In genomic region chr22:49657974-49658550, GRCh38 we compare ENCODE assay signal across 13 cellular contexts.
DNase-seq lines count a peak whose midpoint lies in the region; ATAC-seq and TF ChIP-seq lines count a peak whose summit lies in the region.
"Had no signal": no experiment of that assay in that cellular context is flagged by ENCODE, and none has a peak within 500 bp of the region (broad histone marks: within the 10 kb centered on the region; RNA-seq: fewer than 3 reads in every experiment).

No MANE protein-coding gene starts in this region.

- no peak for ATAC-seq in T-helper 17 cell

- peaks cover 0 to 17% (median 0%) of the 10 kb centered on the region in 4 donors for H3K27me3 ChIP-seq in esophagus squamous epithelium
- peaks cover 8% of the 10 kb centered on the region for H3K27me3 ChIP-seq in BE2C

- TF ChIP-seq POLR2A in esophagus squamous epithelium (IDR thresholded peaks at IDR 0.05): no peak

- no peak for DNase-seq in T-helper 1 cell
- DNase-seq in T-helper 17 cell: no peak
- DNase-seq in esophagus squamous epithelium (lab: John Stamatoyannopoulos, UW): no peak
- DNase-seq in stimulated activated CD4-positive, alpha-beta T cell treated with anti-CD3 and anti-CD28 coated beads, Interleukin-2, amount 100 ng/mL, for 24 hours: no peak
- no peak for DNase-seq in MV-4-11 (lab: John Stamatoyannopoulos, UW)
- no peak for DNase-seq in BE2C
- DNase-seq: 8988T, foreskin fibroblast, mammary epithelial cell, NCI-H2227 treated with DMSO at 0.1 percent for 48 hours had no signal

- H3K4me3 ChIP-seq in esophagus squamous epithelium (peak overlapping the region in 2 of 4 donors; percentile 51 to 69), skin epidermis (peak overlapping the region in 2 of 7 experiments; percentile 41 to 43), BE2C (ENCODE audit: low read depth, low read length) (no peak overlapping the region)
- H3K4me3 ChIP-seq: smooth muscle cell had no signal

- WGBS in esophagus squamous epithelium, 2 donors: 62 to 66% methylated on average over 6 to 7 of the region's 11 CpGs

- peaks cover 0 to 24% (median 0%) of the 10 kb centered on the region in 3 donors for H3K4me1 ChIP-seq in esophagus squamous epithelium
- H3K4me1 ChIP-seq in BE2C: no peaks in the 10 kb centered on the region

- no peaks in the 10 kb centered on the region for H3K9me3 Mint-ChIP-seq in T-helper 1 cell treated with Interleukin-12 subunit alpha and Interleukin-12 subunit beta and Interleukin-4 antibody, amounts not matched to agents 30 μg/mL and 1 μg/mL, for 36 hours

- H3K27ac Mint-ChIP-seq in T-helper 1 cell treated with Interleukin-12 subunit alpha and Interleukin-12 subunit beta and Interleukin-4 antibody, amounts not matched to agents 30 μg/mL and 1 μg/mL, for 36 hours: peak overlapping the region; percentile 80
- no peak overlapping the region for H3K27ac Mint-ChIP-seq in T-helper 17 cell

- H3K27me3 Mint-ChIP-seq in T-helper 1 cell treated with Interleukin-12 subunit alpha and Interleukin-12 subunit beta and Interleukin-4 antibody, amounts not matched to agents 30 μg/mL and 1 μg/mL, for 36 hours (ENCODE audit: low read depth): no peaks in the 10 kb centered on the region
- H3K27me3 Mint-ChIP-seq in T-helper 17 cell: no peaks in the 10 kb centered on the region

- peaks cover 10% of the 10 kb centered on the region for H3K36me3 Mint-ChIP-seq in T-helper 1 cell treated with Interleukin-12 subunit alpha and Interleukin-12 subunit beta and Interleukin-4 antibody, amounts not matched to agents 30 μg/mL and 1 μg/mL, for 36 hours (ENCODE audit: low read depth)
- H3K36me3 Mint-ChIP-seq in T-helper 17 cell (ENCODE audit: low read depth): peaks cover 6% of the 10 kb centered on the region

- intact Hi-C loops in esophagus squamous epithelium (cut with DNase I): no loop called here

- H3K36me3 ChIP-seq in esophagus squamous epithelium: no peaks in the 10 kb centered on the region
- no peaks in the 10 kb centered on the region for H3K36me3 ChIP-seq in BE2C

- H3K4me3 Mint-ChIP-seq in T-helper 1 cell treated with Interleukin-12 subunit alpha and Interleukin-12 subunit beta and Interleukin-4 antibody, amounts not matched to agents 30 μg/mL and 1 μg/mL, for 36 hours: peak overlapping the region; percentile 95
- H3K4me3 Mint-ChIP-seq in T-helper 17 cell: peak overlapping the region; percentile 96

- H3K27ac ChIP-seq in esophagus squamous epithelium (peak overlapping the region; percentile 23 to 86 (median 52)), skin epidermis (peak overlapping the region in 14 of 21 experiments; percentile 1 to 76 (median 38))

- TF ChIP-seq CTCF in esophagus squamous epithelium (IDR thresholded peaks at IDR 0.05): no peak
- TF ChIP-seq CTCF in BE2C (IDR thresholded peaks at IDR 0.05; ENCODE audit: low read depth, low read length): no peak

- H3K9me3 ChIP-seq in T-helper 17 cell (ENCODE audit: control insufficient read depth, low read length, poor library complexity, severe bottlenecking): no peaks in the 10 kb centered on the region
- no peaks in the 10 kb centered on the region for H3K9me3 ChIP-seq in esophagus squamous epithelium
- no peaks in the 10 kb centered on the region for H3K9me3 ChIP-seq in BE2C

- H3K4me1 Mint-ChIP-seq in T-helper 1 cell treated with Interleukin-12 subunit alpha and Interleukin-12 subunit beta and Interleukin-4 antibody, amounts not matched to agents 30 μg/mL and 1 μg/mL, for 36 hours (ENCODE audit: low read depth): peaks cover 18% of the 10 kb centered on the region
- H3K4me1 Mint-ChIP-seq in T-helper 17 cell: peaks cover 19% of the 10 kb centered on the region
